8 cellular contexts compared by ENCODE assay signal in genomic region chr10:34815174-34816066, GRCh38. TPM values are rescaled to one million over a fixed set of nuclear protein-coding genes. Genes with fewer than 3 reads are reported as not detected.
DNase-seq lines count a peak whose midpoint lies in the region; ATAC-seq and TF ChIP-seq lines count a peak whose summit lies in the region.

Gene PARD3 (minus strand): TSS chr10:34815296. CDS start chr10:34814995, 301 bp downstream.

- intact Hi-C loops in CD4-positive, alpha-beta memory T cell (cut with micrococcal nuclease): no loop called here
- intact Hi-C loops in activated B cell treated with CpG ODN at 0.5 μM for 24 hours (cut with micrococcal nuclease): no loop called here
- intact Hi-C loops in natural killer cell (cut with micrococcal nuclease): no loop called here

- peak within 1 kb of the TSS; percentile 34 to 77 (median 61) for H3K4me3 Mint-ChIP-seq in CD4-positive, alpha-beta memory T cell
- H3K4me3 Mint-ChIP-seq in activated B cell treated with CpG ODN at 0.5 μM for 24 hours: peak within 1 kb of the TSS; percentile 53
- peak within 1 kb of the TSS; percentile 73 for H3K4me3 Mint-ChIP-seq in natural killer cell

- TF ChIP-seq CTCF in activated B cell treated with CpG ODN at 0.5 μM for 24 hours (IDR thresholded peaks at IDR 0.05): no peak
- no peak for TF ChIP-seq CTCF in fibroblast of pulmonary artery (IDR thresholded peaks at IDR 0.05; ENCODE audit: low read length, missing control alignments)
- TF ChIP-seq CTCF in natural killer cell (IDR thresholded peaks at IDR 0.05): no peak

- no peaks in the 10 kb centered on the region for H3K9me3 Mint-ChIP-seq in CD4-positive, alpha-beta memory T cell
- H3K9me3 Mint-ChIP-seq in activated B cell treated with CpG ODN at 0.5 μM for 24 hours (no peaks in the 10 kb centered on the region), natural killer cell (no peaks in the 10 kb centered on the region)

- H3K9me3 ChIP-seq in CD4-positive, alpha-beta memory T cell (ENCODE audit: control insufficient read depth in 1 of 2, low read length in 2 of 2): no peaks in the 10 kb centered on the region
- H3K9me3 ChIP-seq in KOPT-K1 (ENCODE audit: insufficient read depth, low read length, poor library complexity, severe bottlenecking): no peaks in the 10 kb centered on the region

- ATAC-seq in activated B cell treated with CpG ODN at 0.5 μM for 24 hours (ENCODE audit: low read depth) (no peak), natural killer cell (peak in 1 of 3 donors; percentile 18)

- H3K36me3 Mint-ChIP-seq in CD4-positive, alpha-beta memory T cell: no peaks in the 10 kb centered on the region
- no peaks in the 10 kb centered on the region for H3K36me3 Mint-ChIP-seq in activated B cell treated with CpG ODN at 0.5 μM for 24 hours (ENCODE audit: low read depth)
- H3K36me3 Mint-ChIP-seq in natural killer cell: no peaks in the 10 kb centered on the region

- H3K4me1 ChIP-seq in CD4-positive, alpha-beta memory T cell (ENCODE audit: insufficient read depth, low read length): peaks cover 7% of the 10 kb centered on the region

- no peak within 1 kb of the TSS for H3K27ac Mint-ChIP-seq in CD4-positive, alpha-beta memory T cell
- no peak within 1 kb of the TSS for H3K27ac Mint-ChIP-seq in activated B cell treated with CpG ODN at 0.5 μM for 24 hours
- no peak within 1 kb of the TSS for H3K27ac Mint-ChIP-seq in natural killer cell

- no peak within 1 kb of the TSS for H3K4me3 ChIP-seq in CD4-positive, alpha-beta memory T cell (ENCODE audit: low read length in 2 of 2)
- peak within 1 kb of the TSS; percentile 74 for H3K4me3 ChIP-seq in fibroblast of pulmonary artery (replicated peaks; ENCODE audit: low read depth, low read length)

- H3K36me3 ChIP-seq in CD4-positive, alpha-beta memory T cell (ENCODE audit: insufficient read depth, low read length): no peaks in the 10 kb centered on the region
- no peaks in the 10 kb centered on the region for H3K36me3 ChIP-seq in KOPT-K1 (ENCODE audit: insufficient read depth, low read length)

- H3K27ac ChIP-seq in CD4-positive, alpha-beta memory T cell (ENCODE audit: low read depth, low read length): no peak within 1 kb of the TSS
- H3K27ac ChIP-seq in KOPT-K1 (ENCODE audit: low read depth, low read length, poor library complexity, severe bottlenecking): peak within 1 kb of the TSS; percentile 76

- DNase-seq in CD4-positive, alpha-beta memory T cell: no peak
- DNase-seq in GM19240 (ENCODE audit: insufficient read length, low spot score) (peak; percentile 39), activated B cell treated with CpG ODN at 0.5 μM for 24 hours (no peak), fibroblast of pulmonary artery (ENCODE audit: low read depth) (peak; percentile 69), natural killer cell (no peak), activated gamma-delta T cell treated with Interleukin-2 at 50 U/mL for 16 hours (no peak)
- DNase-seq in stimulated activated naive CD4-positive, alpha-beta T cell treated with Interleukin-2 at 50 U/mL for 16 hours (lab: John Stamatoyannopoulos, UW): no peak

- CTCF ChIA-PET in CD4-positive, alpha-beta memory T cell (lab: Charles Lee; ENCODE audit: partially characterized antibody): no interaction called here
- CTCF ChIA-PET in activated B cell treated with CpG ODN at 0.5 μM for 24 hours (lab: Charles Lee): no interaction called here

- H3K27me3 Mint-ChIP-seq in CD4-positive, alpha-beta memory T cell: peaks cover 44 to 45% of the 10 kb centered on the region in 2 donors
- H3K27me3 Mint-ChIP-seq in activated B cell treated with CpG ODN at 0.5 μM for 24 hours: peaks cover 52% of the 10 kb centered on the region
- H3K27me3 Mint-ChIP-seq in natural killer cell (ENCODE audit: low read depth in 2 of 2): peaks cover 44 to 61% of the 10 kb centered on the region in 2 donors

- H3K27me3 ChIP-seq in CD4-positive, alpha-beta memory T cell (ENCODE audit: insufficient read depth, low read length): peaks cover 14% of the 10 kb centered on the region

- peaks cover 4 to 19% (median 10%) of the 10 kb centered on the region in 4 donors for H3K4me1 Mint-ChIP-seq in CD4-positive, alpha-beta memory T cell
- peaks cover 13% of the 10 kb centered on the region for H3K4me1 Mint-ChIP-seq in activated B cell treated with CpG ODN at 0.5 μM for 24 hours
- no peaks in the 10 kb centered on the region for H3K4me1 Mint-ChIP-seq in natural killer cell

- POLR2A ChIA-PET in CD4-positive, alpha-beta memory T cell (lab: Charles Lee; ENCODE audit: partially characterized antibody): no interaction called here
- POLR2A ChIA-PET in activated B cell treated with CpG ODN at 0.5 μM for 24 hours (lab: Charles Lee): no interaction called here

RNA-seq across cellular contexts. Expression of gene PARD3, which starts in this region (rescaled TPM):
- under 1 TPM in 1 of 2 experiments, not detected in 1; 0.25 TPM for total RNA-seq in CD4-positive, alpha-beta memory T cell
- polyA plus RNA-seq in CD4-positive, alpha-beta memory T cell: under 1 TPM in 1 of 2 donors, not detected in 1; 0.13 TPM
- total RNA-seq in activated B cell treated with CpG ODN at 0.5 μM for 24 hours (0.11 and 0.12 TPM in 2 replicates), natural killer cell (under 1 TPM; 0.14 to 0.49 (median 0.38) TPM)

Comparison
In these comparisons a context has a peak if more than half of its experiments do, and no peak if none do; other contexts are left out.
1. DNase-seq: peak in GM19240 (single experiment) and fibroblast of pulmonary artery (single experiment); none in CD4-positive, alpha-beta memory T cell (0 of 5), activated B cell treated with CpG ODN at 0.5 μM for 24 hours (single experiment), natural killer cell (single experiment), activated gamma-delta T cell treated with Interleukin-2 at 50 U/mL for 16 hours (single experiment) and stimulated activated naive CD4-positive, alpha-beta T cell treated with Interleukin-2 at 50 U/mL for 16 hours (single experiment).
2. Peak in every context shown above with its lines, with median percentiles within 50 percentile points of each other: H3K4me3 Mint-ChIP-seq.